21 cellular contexts compared by ENCODE assay signal in the genomic region with DNA sequence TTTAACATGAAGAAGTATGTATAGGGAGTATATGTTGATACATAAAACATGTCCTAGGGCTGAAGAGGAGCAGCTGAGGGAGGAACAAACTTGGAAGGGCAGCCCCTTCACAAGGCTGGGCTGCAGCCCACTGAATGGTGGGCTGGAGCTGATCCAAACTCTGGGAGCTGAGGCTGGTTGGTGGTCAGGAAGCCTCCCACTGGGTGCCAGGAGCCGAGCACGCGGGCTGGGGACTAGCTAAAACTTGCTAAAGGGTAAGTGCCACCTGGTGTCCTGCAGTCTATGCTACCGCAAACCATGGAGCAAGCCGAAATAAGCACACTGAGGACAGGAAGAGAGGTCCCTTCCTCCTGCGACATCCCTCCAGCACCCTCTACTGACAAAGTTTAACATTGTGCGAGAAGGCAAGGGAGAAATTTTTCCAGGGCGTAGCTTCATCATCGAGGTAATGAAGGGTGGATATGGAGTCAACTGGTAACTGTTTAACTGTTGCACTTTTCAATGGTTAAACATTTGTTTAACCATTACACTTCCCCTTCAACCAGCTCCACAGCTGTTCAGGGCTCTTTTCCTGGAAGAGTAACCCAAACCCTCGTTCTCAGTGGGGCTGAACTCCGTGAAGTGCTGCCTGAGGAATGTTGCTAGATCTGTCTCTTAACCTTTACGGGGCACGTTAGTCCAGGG. TPM values are rescaled to one million over a fixed set of nuclear protein-coding genes. Genes with fewer than 3 reads are reported as not detected.
DNase-seq lines count a peak whose midpoint lies in the region; ATAC-seq, FAIRE-seq and TF ChIP-seq lines count a peak whose summit lies in the region.
"Had no signal": no experiment of that assay in that cellular context is flagged by ENCODE, and none has a peak within 500 bp of the region (broad histone marks: within the 10 kb centered on the region; RNA-seq: fewer than 3 reads in every experiment).

No MANE protein-coding gene starts in this region.

- no peak for FAIRE-seq in D721Med (lab: Jason Lieb, UNC)
- FAIRE-seq: endometrium, G401.6 had no signal

- DNase-seq in D721Med (ENCODE audit: insufficient read length, low spot score) (no peak), HT-29 (ENCODE audit: low spot score) (peak; percentile 36), WTC11 (ENCODE audit: low spot score) (peak; percentile 26), left lung (no peak), GM10248 (ENCODE audit: extremely low spot score) (no peak), DMS153 (lab: John Stamatoyannopoulos, UW) (no peak), GM19238 (ENCODE audit: insufficient read length, low spot score) (no peak)
- DNase-seq: activated CD4-positive, CD25-positive, alpha-beta regulatory T cell treated with anti-CD3 and anti-CD28 coated beads, Interleukin-2, amount 50 U/mL, for 72 hours; activated T-cell treated with anti-CD3 and anti-CD28 coated beads for 4 hours; C1 segment of cervical spinal cord; glutamatergic neuron; left ventricle myocardium inferior; naive B cell; NCI-H2227 treated with DMSO at 0.1 percent for 48 hours; psoas muscle; T-cell had no signal

- H3K9me3 ChIP-seq in left lung: no peaks in the 10 kb centered on the region
- H3K9me3 ChIP-seq: left ventricle myocardium inferior, psoas muscle, suprapubic skin had no signal

- H3K36me3 Mint-ChIP-seq in WTC11: no peaks in the 10 kb centered on the region
- H3K36me3 Mint-ChIP-seq: naive B cell, T-cell had no signal

- H3K4me1 ChIP-seq in left lung: no peaks in the 10 kb centered on the region
- H3K4me1 ChIP-seq: left ventricle myocardium inferior, psoas muscle, suprapubic skin had no signal

- H3K4me3 ChIP-seq in left lung: no peak overlapping the region
- H3K4me3 ChIP-seq: cardiac muscle cell, left ventricle myocardium inferior, psoas muscle, suprapubic skin had no signal

- H3K4me1 Mint-ChIP-seq in WTC11: peaks cover 7% of the 10 kb centered on the region
- H3K4me1 Mint-ChIP-seq: naive B cell, T-cell had no signal

- H3K36me3 ChIP-seq in left lung: no peaks in the 10 kb centered on the region
- H3K36me3 ChIP-seq: cardiac muscle cell, left ventricle myocardium inferior, suprapubic skin had no signal

- H3K27ac Mint-ChIP-seq in WTC11: no peak overlapping the region
- H3K27ac Mint-ChIP-seq: naive B cell, T-cell had no signal

- peaks cover 7% of the 10 kb centered on the region for H3K9me3 Mint-ChIP-seq in WTC11
- H3K9me3 Mint-ChIP-seq: T-cell had no signal

- TF ChIP-seq CTCF in D721Med (IDR thresholded peaks at IDR 0.05; ENCODE audit: insufficient read depth, missing control alignments) (peak; percentile 4), WTC11 (IDR thresholded peaks at IDR 0.05) (no peak), left lung (IDR thresholded peaks at IDR 0.05) (no peak), GM10248 (IDR thresholded peaks at IDR 0.05; ENCODE audit: control extremely low read depth, extremely low read depth, low read depth, missing control alignments) (no peak)

- H3K27ac ChIP-seq in left lung: no peak overlapping the region
- H3K27ac ChIP-seq: cardiac muscle cell, left ventricle myocardium inferior, psoas muscle, suprapubic skin had no signal

- CTCF ChIA-PET in WTC11 (lab: Charles Lee) (interaction anchor here (0.6 to 3.3 kb wide), 12 partner anchors 10 to 190 kb away, joined by 3 to 31 read pairs (median 4); no protein-coding TSS in a partner anchor), GM10248 (lab: Yijun Ruan, JAX) (interaction anchor here (1.4 to 2.7 kb wide), 3 partner anchors 11 to 190 kb away, joined by 5 to 11 read pairs (median 6); no protein-coding TSS in a partner anchor)

- no peaks in the 10 kb centered on the region for H3K27me3 ChIP-seq in left lung
- H3K27me3 ChIP-seq: cardiac muscle cell, suprapubic skin had no signal

- ATAC-seq in WTC11 (peak; percentile 83), left lung (peak; percentile 64), HG03457 (IDR thresholded peaks at IDR 0.05; ENCODE audit: unreplicated experiment) (no peak)
- ATAC-seq: psoas muscle, T-cell had no signal

- intact Hi-C loops in left lung (cut with DNase I): no loop called here

- no peak overlapping the region for H3K4me3 Mint-ChIP-seq in WTC11
- H3K4me3 Mint-ChIP-seq: naive B cell, T-cell had no signal

- no peaks in the 10 kb centered on the region for H3K27me3 Mint-ChIP-seq in WTC11 (ENCODE audit: low read depth)
- H3K27me3 Mint-ChIP-seq: naive B cell, T-cell had no signal

- POLR2A ChIA-PET in WTC11 (lab: Charles Lee): no interaction called here
- POLR2A ChIA-PET in GM10248 (lab: Yijun Ruan, JAX): no interaction called here

TF ChIP-seq in WTC11, 78 proteins besides CTCF, POLR2A, EP300 and RAD21 (continues in another document):
- no peak for TF ChIP-seq SOX15 (CRISPR knock-in tag; IDR thresholded peaks at IDR 0.05)
- TF ChIP-seq, protein P1, sequence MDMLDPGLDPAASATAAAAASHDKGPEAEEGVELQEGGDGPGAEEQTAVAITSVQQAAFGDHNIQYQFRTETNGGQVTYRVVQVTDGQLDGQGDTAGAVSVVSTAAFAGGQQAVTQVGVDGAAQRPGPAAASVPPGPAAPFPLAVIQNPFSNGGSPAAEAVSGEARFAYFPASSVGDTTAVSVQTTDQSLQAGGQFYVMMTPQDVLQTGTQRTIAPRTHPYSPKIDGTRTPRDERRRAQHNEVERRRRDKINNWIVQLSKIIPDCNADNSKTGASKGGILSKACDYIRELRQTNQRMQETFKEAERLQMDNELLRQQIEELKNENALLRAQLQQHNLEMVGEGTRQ (CRISPR knock-in tag; IDR thresholded peaks at IDR 0.05): no peak
- TF ChIP-seq, protein P2, sequence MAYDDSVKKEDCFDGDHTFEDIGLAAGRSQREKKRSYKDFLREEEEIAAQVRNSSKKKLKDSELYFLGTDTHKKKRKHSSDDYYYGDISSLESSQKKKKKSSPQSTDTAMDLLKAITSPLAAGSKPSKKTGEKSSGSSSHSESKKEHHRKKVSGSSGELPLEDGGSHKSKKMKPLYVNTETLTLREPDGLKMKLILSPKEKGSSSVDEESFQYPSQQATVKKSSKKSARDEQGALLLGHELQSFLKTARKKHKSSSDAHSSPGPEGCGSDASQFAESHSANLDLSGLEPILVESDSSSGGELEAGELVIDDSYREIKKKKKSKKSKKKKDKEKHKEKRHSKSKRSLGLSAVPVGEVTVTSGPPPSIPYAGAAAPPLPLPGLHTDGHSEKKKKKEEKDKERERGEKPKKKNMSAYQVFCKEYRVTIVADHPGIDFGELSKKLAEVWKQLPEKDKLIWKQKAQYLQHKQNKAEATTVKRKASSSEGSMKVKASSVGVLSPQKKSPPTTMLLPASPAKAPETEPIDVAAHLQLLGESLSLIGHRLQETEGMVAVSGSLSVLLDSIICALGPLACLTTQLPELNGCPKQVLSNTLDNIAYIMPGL (CRISPR knock-in tag; IDR thresholded peaks at IDR 0.05): no peak
- TF ChIP-seq FOXK1 (CRISPR knock-in tag; IDR thresholded peaks at IDR 0.05): no peak
- TF ChIP-seq PRRX2 (CRISPR knock-in tag; IDR thresholded peaks at IDR 0.05): no peak
- TF ChIP-seq TCF7 (CRISPR knock-in tag; IDR thresholded peaks at IDR 0.05; ENCODE audit: low read depth): no peak
- TF ChIP-seq, protein P3, sequence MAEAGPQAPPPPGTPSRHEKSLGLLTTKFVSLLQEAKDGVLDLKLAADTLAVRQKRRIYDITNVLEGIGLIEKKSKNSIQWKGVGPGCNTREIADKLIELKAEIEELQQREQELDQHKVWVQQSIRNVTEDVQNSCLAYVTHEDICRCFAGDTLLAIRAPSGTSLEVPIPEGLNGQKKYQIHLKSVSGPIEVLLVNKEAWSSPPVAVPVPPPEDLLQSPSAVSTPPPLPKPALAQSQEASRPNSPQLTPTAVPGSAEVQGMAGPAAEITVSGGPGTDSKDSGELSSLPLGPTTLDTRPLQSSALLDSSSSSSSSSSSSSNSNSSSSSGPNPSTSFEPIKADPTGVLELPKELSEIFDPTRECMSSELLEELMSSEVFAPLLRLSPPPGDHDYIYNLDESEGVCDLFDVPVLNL (CRISPR knock-in tag; IDR thresholded peaks at IDR 0.05; ENCODE audit: borderline replicate concordance, low read depth): no peak
- TF ChIP-seq, protein P4, sequence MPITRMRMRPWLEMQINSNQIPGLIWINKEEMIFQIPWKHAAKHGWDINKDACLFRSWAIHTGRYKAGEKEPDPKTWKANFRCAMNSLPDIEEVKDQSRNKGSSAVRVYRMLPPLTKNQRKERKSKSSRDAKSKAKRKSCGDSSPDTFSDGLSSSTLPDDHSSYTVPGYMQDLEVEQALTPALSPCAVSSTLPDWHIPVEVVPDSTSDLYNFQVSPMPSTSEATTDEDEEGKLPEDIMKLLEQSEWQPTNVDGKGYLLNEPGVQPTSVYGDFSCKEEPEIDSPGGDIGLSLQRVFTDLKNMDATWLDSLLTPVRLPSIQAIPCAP (CRISPR knock-in tag; IDR thresholded peaks at IDR 0.05): no peak
- no peak for TF ChIP-seq ESRRA (CRISPR knock-in tag; IDR thresholded peaks at IDR 0.05; ENCODE audit: borderline replicate concordance)
- no peak for TF ChIP-seq GABPB1 (CRISPR knock-in tag; IDR thresholded peaks at IDR 0.05)
- TF ChIP-seq GTF2I (CRISPR knock-in tag; conservative IDR thresholded peaks at IDR 0.05): no peak
- TF ChIP-seq, protein P5, sequence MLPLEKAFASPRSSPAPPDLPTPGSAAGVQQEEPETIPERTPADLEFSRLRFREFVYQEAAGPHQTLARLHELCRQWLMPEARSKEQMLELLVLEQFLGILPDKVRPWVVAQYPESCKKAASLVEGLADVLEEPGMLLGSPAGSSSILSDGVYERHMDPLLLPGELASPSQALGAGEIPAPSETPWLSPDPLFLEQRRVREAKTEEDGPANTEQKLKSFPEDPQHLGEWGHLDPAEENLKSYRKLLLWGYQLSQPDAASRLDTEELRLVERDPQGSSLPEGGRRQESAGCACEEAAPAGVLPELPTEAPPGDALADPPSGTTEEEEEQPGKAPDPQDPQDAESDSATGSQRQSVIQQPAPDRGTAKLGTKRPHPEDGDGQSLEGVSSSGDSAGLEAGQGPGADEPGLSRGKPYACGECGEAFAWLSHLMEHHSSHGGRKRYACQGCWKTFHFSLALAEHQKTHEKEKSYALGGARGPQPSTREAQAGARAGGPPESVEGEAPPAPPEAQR (CRISPR knock-in tag; IDR thresholded peaks at IDR 0.05): no peak

RNA-seq across cellular contexts. Expression of a gene that starts 42.2 kb away (rescaled TPM):
- 5.0 and 6.8 TPM in 2 replicates for total RNA-seq in HT-29 (2014; rRNA removed; shearing (Covaris generic))
- total RNA-seq in WTC11 (2021): 20.0 to 22.0 TPM (median 21.0 TPM) in 3 replicates
- 1 to 10 TPM; 1.3 to 4.5 TPM for total RNA-seq in left lung

Comparison
In these comparisons a context has a peak if more than half of its experiments do, and no peak if none do; other contexts are left out.
1. DNase-seq: peak in HT-29 (single experiment) and WTC11 (single experiment); none in D721Med (single experiment), left lung (0 of 2), GM10248 (single experiment), DMS153 (single experiment) and GM19238 (single experiment).